ENCODE assay signal across 1 cellular context in the genomic region with DNA sequence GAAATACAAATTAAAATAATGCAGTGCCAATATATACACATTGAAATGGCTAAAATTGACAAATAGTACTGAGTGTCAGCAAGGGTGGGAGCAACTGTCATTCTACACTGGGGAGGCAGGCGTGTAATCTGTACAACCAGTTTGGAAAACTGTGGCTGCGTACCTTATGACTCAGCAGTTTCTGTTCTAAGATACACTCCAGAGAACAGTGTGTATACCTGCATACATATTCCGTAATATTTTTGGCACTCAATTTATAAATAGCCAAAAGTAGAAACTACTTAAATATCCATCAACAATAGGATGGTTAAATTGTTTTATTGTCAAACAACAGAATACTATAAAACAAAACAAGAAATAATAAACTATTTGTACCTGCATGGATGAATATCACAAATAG.
A peak's percentile ranks its signal among the peaks of the same experiment; 100 is the strongest.
TF ChIP-seq lines count a peak whose summit lies in the region.

No MANE protein-coding gene starts in this region.

TF ChIP-seq in K562, 482 proteins besides CTCF, POLR2A, EP300 and RAD21 (continued from another document and continues in another):
- TF ChIP-seq ARHGAP35 (IDR thresholded peaks at IDR 0.05; ENCODE audit: partially characterized antibody) = no peak
- no peak for TF ChIP-seq ZNF124 (CRISPR knock-in tag; IDR thresholded peaks at IDR 0.05)
- TF ChIP-seq SREBF1 (IDR thresholded peaks at IDR 0.05; ENCODE audit: borderline replicate concordance, low read depth, low read length) = no peak
- TF ChIP-seq ESRRB (CRISPR knock-in tag; IDR thresholded peaks at IDR 0.05; ENCODE audit: borderline replicate concordance) = no peak
- 0 out of 2 replicates have a peak, but pooled peaks have one; percentile 22 for TF ChIP-seq MBD2 (IDR thresholded peaks at IDR 0.05; ENCODE audit: borderline replicate concordance, low read depth)
- TF ChIP-seq HDAC2 (IDR thresholded peaks at IDR 0.05) = 0 out of 2 replicates have a peak, but pooled peaks have one; percentile 14
- TF ChIP-seq, protein P1, sequence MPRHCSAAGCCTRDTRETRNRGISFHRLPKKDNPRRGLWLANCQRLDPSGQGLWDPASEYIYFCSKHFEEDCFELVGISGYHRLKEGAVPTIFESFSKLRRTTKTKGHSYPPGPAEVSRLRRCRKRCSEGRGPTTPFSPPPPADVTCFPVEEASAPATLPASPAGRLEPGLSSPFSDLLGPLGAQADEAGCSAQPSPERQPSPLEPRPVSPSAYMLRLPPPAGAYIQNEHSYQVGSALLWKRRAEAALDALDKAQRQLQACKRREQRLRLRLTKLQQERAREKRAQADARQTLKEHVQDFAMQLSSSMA (CRISPR knock-in tag; IDR thresholded peaks at IDR 0.05) = no peak
- peak; percentile 84 for TF ChIP-seq JUND (IDR thresholded peaks at IDR 0.05; ENCODE audit: borderline replicate concordance, low read depth, low read length)
- peak; percentile 70; the same call in 1 of the 3 replicates for TF ChIP-seq JUND (tag; IDR thresholded peaks at IDR 0.05; ENCODE audit: borderline replicate concordance, low read depth, low read length)
- TF ChIP-seq ZNF354B (CRISPR knock-in tag; IDR thresholded peaks at IDR 0.05) = no peak
- TF ChIP-seq ZNF274 (IDR thresholded peaks at IDR 0.05; ENCODE audit: borderline replicate concordance, low read depth, low read length) = no peak
- TF ChIP-seq ZBTB5 (IDR thresholded peaks at IDR 0.05) = no peak
- TF ChIP-seq ZNF584 (CRISPR knock-in tag; IDR thresholded peaks at IDR 0.05; ENCODE audit: low read depth) = no peak
- TF ChIP-seq CEBPB (tag; IDR thresholded peaks at IDR 0.05) = peak; percentile 45; the same call in 1 of the 2 replicates
- TF ChIP-seq DPF2 (IDR thresholded peaks at IDR 0.05) = peak; percentile 86
- no peak for TF ChIP-seq SLC30A9 (CRISPR knock-in tag; IDR thresholded peaks at IDR 0.05)
- TF ChIP-seq SOX6 (IDR thresholded peaks at IDR 0.05) = peak; percentile 49; the same call in 1 of the 2 replicates
- TF ChIP-seq, protein P2, sequence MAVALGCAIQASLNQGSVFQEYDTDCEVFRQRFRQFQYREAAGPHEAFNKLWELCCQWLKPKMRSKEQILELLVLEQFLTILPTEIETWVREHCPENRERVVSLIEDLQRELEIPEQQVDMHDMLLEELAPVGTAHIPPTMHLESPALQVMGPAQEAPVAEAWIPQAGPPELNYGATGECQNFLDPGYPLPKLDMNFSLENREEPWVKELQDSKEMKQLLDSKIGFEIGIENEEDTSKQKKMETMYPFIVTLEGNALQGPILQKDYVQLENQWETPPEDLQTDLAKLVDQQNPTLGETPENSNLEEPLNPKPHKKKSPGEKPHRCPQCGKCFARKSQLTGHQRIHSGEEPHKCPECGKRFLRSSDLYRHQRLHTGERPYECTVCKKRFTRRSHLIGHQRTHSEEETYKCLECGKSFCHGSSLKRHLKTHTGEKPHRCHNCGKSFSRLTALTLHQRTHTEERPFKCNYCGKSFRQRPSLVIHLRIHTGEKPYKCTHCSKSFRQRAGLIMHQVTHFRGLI (CRISPR knock-in tag; IDR thresholded peaks at IDR 0.05) = no peak
- no peak for TF ChIP-seq MEF2D (tag; conservative IDR thresholded peaks at IDR 0.05; ENCODE audit: low read depth)
- no peak for TF ChIP-seq ZNF217 (CRISPR knock-in tag; IDR thresholded peaks at IDR 0.05)
- peak; percentile 99 for TF ChIP-seq MAFF (IDR thresholded peaks at IDR 0.05; ENCODE audit: low read length)
- peak; percentile 98 for TF ChIP-seq C11orf30 (IDR thresholded peaks at IDR 0.05; ENCODE audit: low read depth)
- TF ChIP-seq, protein P3, sequence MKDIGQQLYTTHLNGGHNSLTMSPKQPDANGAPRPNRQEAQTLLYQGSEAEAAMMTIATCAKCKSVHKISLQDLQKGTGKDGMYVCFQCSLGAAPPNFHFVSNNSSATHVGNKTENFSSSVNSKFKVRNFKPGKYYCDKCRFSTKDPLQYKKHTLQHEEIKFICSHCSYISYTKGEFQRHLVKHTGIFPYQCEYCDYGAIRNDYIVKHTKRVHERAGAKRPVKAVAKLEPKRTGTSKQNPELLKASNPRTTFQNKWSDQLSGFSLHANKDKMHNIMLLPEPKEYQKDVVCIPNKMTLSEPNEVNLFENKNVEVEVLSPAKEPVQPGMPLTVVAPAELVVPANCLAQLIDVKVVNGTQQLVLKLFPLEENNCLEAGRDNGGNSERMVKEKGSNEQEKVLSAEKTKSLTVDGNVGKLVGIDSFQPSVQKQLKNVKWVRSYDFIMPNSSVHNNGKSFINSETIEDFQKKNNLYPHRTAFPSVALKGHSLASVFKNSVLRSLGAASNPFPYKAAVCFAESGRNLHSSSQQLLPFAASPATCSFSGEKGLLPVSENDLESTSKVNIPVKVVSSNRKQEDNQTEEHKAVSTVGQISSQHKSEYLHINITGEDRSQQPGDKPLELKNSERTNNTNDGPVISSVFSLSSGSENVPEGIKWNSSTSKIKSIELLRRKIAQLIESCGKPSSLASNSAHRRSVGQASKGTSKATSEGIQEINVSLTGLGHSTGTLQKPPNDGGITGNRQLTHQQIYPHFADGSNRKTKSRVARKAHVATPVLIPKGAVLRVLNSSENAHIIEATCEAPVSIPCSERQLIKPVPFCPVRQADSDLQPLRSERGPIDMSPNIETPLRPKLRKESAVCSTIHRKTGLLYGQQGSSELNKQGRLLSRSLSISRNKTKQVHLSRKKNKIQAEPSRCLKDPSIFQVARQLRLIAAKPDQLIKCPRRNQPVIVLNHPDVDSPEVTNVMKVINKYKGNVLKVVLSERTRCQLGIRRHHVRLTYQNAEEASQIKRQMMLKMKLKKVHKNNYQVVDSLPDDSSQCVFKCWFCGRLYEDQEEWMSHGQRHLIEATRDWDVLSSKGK (CRISPR knock-in tag; IDR thresholded peaks at IDR 0.05) = no peak
- no peak for TF ChIP-seq PBX2 (CRISPR knock-in tag; IDR thresholded peaks at IDR 0.05; ENCODE audit: low read depth)
- TF ChIP-seq PBX2 (tag; conservative IDR thresholded peaks at IDR 0.05; ENCODE audit: low read depth) = 0 out of 2 replicates have a peak, but pooled peaks have one; percentile 23
- TF ChIP-seq XRCC4 (IDR thresholded peaks at IDR 0.05; ENCODE audit: extremely low read depth, insufficient read depth, insufficient read length) = no peak
- TF ChIP-seq, protein P4, sequence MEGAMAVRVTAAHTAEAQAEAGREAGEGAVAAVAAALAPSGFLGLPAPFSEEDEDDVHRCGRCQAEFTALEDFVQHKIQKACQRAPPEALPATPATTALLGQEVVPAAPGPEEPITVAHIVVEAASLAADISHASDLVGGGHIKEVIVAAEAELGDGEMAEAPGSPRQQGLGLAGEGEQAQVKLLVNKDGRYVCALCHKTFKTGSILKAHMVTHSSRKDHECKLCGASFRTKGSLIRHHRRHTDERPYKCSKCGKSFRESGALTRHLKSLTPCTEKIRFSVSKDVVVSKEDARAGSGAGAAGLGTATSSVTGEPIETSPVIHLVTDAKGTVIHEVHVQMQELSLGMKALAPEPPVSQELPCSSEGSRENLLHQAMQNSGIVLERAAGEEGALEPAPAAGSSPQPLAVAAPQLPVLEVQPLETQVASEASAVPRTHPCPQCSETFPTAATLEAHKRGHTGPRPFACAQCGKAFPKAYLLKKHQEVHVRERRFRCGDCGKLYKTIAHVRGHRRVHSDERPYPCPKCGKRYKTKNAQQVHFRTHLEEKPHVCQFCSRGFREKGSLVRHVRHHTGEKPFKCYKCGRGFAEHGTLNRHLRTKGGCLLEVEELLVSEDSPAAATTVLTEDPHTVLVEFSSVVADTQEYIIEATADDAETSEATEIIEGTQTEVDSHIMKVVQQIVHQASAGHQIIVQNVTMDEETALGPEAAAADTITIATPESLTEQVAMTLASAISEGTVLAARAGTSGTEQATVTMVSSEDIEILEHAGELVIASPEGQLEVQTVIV (CRISPR knock-in tag; IDR thresholded peaks at IDR 0.05; ENCODE audit: borderline replicate concordance) = no peak
- TF ChIP-seq KDM1A (IDR thresholded peaks at IDR 0.05) = peak in 1 of 2 experiments; percentile 60; a peak in 2 of 4 replicates
- no peak for TF ChIP-seq CBX5 (IDR thresholded peaks at IDR 0.05; ENCODE audit: borderline replicate concordance, low read depth)
- TF ChIP-seq CHD4 (IDR thresholded peaks at IDR 0.05; ENCODE audit: insufficient read depth, insufficient replicate concordance, low read depth, low read length, poor library complexity, severe bottlenecking) = no peak
- no peak for TF ChIP-seq ILF3 (IDR thresholded peaks at IDR 0.05; ENCODE audit: borderline replicate concordance)
- TF ChIP-seq KLF6 (CRISPR knock-in tag; IDR thresholded peaks at IDR 0.05; ENCODE audit: borderline replicate concordance) = no peak
- TF ChIP-seq FIP1L1 (IDR thresholded peaks at IDR 0.05; ENCODE audit: low read depth, low read length, poor library complexity, severe bottlenecking) = no peak
- TF ChIP-seq PKNOX1 (IDR thresholded peaks at IDR 0.05) = peak; percentile 75
- no peak for TF ChIP-seq SETDB1 (IDR thresholded peaks at IDR 0.05; ENCODE audit: low read length)
- TF ChIP-seq FOXM1 (IDR thresholded peaks at IDR 0.05; ENCODE audit: low read depth) = no peak
- no peak for TF ChIP-seq FOXM1 (CRISPR knock-in tag; IDR thresholded peaks at IDR 0.05; ENCODE audit: low read depth)
- TF ChIP-seq CHCHD3 (CRISPR knock-in tag; IDR thresholded peaks at IDR 0.05) = no peak
- TF ChIP-seq, protein P5, sequence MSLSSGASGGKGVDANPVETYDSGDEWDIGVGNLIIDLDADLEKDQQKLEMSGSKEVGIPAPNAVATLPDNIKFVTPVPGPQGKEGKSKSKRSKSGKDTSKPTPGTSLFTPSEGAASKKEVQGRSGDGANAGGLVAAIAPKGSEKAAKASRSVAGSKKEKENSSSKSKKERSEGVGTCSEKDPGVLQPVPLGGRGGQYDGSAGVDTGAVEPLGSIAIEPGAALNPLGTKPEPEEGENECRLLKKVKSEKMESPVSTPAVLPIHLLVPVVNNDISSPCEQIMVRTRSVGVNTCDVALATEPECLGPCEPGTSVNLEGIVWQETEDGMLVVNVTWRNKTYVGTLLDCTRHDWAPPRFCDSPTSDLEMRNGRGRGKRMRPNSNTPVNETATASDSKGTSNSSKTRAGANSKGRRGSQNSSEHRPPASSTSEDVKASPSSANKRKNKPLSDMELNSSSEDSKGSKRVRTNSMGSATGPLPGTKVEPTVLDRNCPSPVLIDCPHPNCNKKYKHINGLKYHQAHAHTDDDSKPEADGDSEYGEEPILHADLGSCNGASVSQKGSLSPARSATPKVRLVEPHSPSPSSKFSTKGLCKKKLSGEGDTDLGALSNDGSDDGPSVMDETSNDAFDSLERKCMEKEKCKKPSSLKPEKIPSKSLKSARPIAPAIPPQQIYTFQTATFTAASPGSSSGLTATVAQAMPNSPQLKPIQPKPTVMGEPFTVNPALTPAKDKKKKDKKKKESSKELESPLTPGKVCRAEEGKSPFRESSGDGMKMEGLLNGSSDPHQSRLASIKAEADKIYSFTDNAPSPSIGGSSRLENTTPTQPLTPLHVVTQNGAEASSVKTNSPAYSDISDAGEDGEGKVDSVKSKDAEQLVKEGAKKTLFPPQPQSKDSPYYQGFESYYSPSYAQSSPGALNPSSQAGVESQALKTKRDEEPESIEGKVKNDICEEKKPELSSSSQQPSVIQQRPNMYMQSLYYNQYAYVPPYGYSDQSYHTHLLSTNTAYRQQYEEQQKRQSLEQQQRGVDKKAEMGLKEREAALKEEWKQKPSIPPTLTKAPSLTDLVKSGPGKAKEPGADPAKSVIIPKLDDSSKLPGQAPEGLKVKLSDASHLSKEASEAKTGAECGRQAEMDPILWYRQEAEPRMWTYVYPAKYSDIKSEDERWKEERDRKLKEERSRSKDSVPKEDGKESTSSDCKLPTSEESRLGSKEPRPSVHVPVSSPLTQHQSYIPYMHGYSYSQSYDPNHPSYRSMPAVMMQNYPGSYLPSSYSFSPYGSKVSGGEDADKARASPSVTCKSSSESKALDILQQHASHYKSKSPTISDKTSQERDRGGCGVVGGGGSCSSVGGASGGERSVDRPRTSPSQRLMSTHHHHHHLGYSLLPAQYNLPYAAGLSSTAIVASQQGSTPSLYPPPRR (CRISPR knock-in tag; IDR thresholded peaks at IDR 0.05; ENCODE audit: borderline replicate concordance) = no peak
